ENCODE assay signal across 1 cellular context in the genomic region with DNA sequence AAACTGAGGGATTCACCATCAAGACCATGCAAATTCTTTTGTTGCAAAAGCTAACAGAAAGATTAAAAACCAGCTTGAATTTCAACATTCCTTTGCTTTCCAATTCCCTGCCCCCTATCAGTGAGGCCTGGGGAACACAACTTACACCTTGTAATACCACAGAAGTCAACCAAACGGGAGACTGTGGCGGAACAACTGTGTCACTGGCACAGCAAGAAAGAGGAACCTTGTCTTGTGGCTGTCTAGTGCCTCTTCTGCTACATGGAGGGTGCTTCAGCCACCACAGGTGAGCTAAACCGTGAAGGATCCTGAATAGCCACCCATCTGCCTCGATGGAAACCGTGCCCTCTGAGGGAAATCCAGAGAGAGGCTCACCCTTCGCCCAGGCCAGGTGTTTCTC.
TF ChIP-seq lines count a peak whose summit lies in the region.

No MANE protein-coding gene starts in this region.

TF ChIP-seq in K562, 482 proteins besides CTCF, POLR2A, EP300 and RAD21:
- TF ChIP-seq, protein P1, sequence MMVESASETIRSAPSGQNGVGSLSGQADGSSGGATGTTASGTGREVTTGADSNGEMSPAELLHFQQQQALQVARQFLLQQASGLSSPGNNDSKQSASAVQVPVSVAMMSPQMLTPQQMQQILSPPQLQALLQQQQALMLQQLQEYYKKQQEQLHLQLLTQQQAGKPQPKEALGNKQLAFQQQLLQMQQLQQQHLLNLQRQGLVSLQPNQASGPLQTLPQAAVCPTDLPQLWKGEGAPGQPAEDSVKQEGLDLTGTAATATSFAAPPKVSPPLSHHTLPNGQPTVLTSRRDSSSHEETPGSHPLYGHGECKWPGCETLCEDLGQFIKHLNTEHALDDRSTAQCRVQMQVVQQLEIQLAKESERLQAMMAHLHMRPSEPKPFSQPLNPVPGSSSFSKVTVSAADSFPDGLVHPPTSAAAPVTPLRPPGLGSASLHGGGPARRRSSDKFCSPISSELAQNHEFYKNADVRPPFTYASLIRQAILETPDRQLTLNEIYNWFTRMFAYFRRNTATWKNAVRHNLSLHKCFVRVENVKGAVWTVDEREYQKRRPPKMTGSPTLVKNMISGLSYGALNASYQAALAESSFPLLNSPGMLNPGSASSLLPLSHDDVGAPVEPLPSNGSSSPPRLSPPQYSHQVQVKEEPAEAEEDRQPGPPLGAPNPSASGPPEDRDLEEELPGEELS (CRISPR knock-in tag; IDR thresholded peaks at IDR 0.05; ENCODE audit: borderline replicate concordance) = 0 out of 2 replicates have a peak, but pooled peaks have one; percentile 22
- TF ChIP-seq, protein P2, sequence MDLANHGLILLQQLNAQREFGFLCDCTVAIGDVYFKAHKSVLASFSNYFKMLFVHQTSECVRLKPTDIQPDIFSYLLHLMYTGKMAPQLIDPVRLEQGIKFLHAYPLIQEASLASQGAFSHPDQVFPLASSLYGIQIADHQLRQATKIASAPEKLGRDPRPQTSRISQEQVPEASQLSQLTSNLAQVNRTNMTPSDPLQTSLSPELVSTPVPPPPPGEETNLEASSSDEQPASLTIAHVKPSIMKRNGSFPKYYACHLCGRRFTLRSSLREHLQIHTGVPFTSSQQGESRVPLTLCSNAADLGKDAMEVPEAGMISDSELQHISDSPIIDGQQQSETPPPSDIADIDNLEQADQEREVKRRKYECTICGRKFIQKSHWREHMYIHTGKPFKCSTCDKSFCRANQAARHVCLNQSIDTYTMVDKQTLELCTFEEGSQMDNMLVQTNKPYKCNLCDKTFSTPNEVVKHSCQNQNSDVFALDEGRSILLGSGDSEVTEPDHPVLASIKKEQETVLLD (IDR thresholded peaks at IDR 0.05) = no peak
- TF ChIP-seq, protein P3, sequence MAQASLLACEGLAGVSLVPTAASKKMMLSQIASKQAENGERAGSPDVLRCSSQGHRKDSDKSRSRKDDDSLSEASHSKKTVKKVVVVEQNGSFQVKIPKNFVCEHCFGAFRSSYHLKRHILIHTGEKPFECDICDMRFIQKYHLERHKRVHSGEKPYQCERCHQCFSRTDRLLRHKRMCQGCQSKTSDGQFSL (CRISPR knock-in tag; IDR thresholded peaks at IDR 0.05) = no peak
- TF ChIP-seq, protein P3 (tag; IDR thresholded peaks at IDR 0.05) = no peak
- no peak for TF ChIP-seq ZNF324 (CRISPR knock-in tag; IDR thresholded peaks at IDR 0.05)
- TF ChIP-seq HNRNPH1 (optimal IDR thresholded peaks at IDR 0.05; ENCODE audit: low read depth, low read length) = no peak
- TF ChIP-seq, protein P4, sequence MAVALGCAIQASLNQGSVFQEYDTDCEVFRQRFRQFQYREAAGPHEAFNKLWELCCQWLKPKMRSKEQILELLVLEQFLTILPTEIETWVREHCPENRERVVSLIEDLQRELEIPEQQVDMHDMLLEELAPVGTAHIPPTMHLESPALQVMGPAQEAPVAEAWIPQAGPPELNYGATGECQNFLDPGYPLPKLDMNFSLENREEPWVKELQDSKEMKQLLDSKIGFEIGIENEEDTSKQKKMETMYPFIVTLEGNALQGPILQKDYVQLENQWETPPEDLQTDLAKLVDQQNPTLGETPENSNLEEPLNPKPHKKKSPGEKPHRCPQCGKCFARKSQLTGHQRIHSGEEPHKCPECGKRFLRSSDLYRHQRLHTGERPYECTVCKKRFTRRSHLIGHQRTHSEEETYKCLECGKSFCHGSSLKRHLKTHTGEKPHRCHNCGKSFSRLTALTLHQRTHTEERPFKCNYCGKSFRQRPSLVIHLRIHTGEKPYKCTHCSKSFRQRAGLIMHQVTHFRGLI (CRISPR knock-in tag; IDR thresholded peaks at IDR 0.05) = no peak
- no peak for TF ChIP-seq GTF2A2 (tag; IDR thresholded peaks at IDR 0.05)
- no peak for TF ChIP-seq COPS2 (conservative IDR thresholded peaks at IDR 0.05)
- 0 out of 2 replicates have a peak, but pooled peaks have one; percentile 43 for TF ChIP-seq FOXK1 (CRISPR knock-in tag; IDR thresholded peaks at IDR 0.05; ENCODE audit: borderline replicate concordance)
- TF ChIP-seq, protein P5, sequence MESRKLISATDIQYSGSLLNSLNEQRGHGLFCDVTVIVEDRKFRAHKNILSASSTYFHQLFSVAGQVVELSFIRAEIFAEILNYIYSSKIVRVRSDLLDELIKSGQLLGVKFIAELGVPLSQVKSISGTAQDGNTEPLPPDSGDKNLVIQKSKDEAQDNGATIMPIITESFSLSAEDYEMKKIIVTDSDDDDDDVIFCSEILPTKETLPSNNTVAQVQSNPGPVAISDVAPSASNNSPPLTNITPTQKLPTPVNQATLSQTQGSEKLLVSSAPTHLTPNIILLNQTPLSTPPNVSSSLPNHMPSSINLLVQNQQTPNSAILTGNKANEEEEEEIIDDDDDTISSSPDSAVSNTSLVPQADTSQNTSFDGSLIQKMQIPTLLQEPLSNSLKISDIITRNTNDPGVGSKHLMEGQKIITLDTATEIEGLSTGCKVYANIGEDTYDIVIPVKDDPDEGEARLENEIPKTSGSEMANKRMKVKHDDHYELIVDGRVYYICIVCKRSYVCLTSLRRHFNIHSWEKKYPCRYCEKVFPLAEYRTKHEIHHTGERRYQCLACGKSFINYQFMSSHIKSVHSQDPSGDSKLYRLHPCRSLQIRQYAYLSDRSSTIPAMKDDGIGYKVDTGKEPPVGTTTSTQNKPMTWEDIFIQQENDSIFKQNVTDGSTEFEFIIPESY (CRISPR knock-in tag; IDR thresholded peaks at IDR 0.05) = 0 out of 2 replicates have a peak, but pooled peaks have one; percentile 19
